In genomic region chr11:131409307-131409706, GRCh38 we compare ENCODE assay signal across 28 cellular contexts. TPM values are rescaled to one million over a fixed set of nuclear protein-coding genes. Genes with fewer than 3 reads are reported as not detected.
A peak's percentile ranks its signal among the peaks of the same experiment; 100 is the strongest.
DNase-seq lines count a peak whose midpoint lies in the region; ATAC-seq lines count a peak whose summit lies in the region.
"Had no signal": no experiment of that assay in that cellular context is flagged by ENCODE, and none has a peak within 500 bp of the region (broad histone marks: within the 10 kb centered on the region; RNA-seq: fewer than 3 reads in every experiment).

No MANE protein-coding gene starts in this region.

- H3K4me3 Mint-ChIP-seq in stimulated activated effector memory CD8-positive, alpha-beta T cell treated with anti-CD3 and anti-CD28 coated beads, Interleukin-12 subunit alpha, Interleukin-12 subunit beta, amount 100 ng/mL, for 72 hours = no peak overlapping the region
- H3K4me3 Mint-ChIP-seq: CD14-positive monocyte; CD8-positive, alpha-beta memory T cell had no signal

- no peak overlapping the region for H3K27ac Mint-ChIP-seq in stimulated activated effector memory CD8-positive, alpha-beta T cell treated with anti-CD3 and anti-CD28 coated beads, Interleukin-12 subunit alpha, Interleukin-12 subunit beta, amount 100 ng/mL, for 72 hours
- H3K27ac Mint-ChIP-seq: CD8-positive, alpha-beta memory T cell had no signal

- no peaks in the 10 kb centered on the region for H3K36me3 Mint-ChIP-seq in stimulated activated effector memory CD8-positive, alpha-beta T cell treated with anti-CD3 and anti-CD28 coated beads, Interleukin-12 subunit alpha, Interleukin-12 subunit beta, amount 100 ng/mL, for 72 hours
- H3K36me3 Mint-ChIP-seq: CD14-positive monocyte; CD8-positive, alpha-beta memory T cell had no signal

- H3K9me3 Mint-ChIP-seq in stimulated activated effector memory CD8-positive, alpha-beta T cell treated with anti-CD3 and anti-CD28 coated beads, Interleukin-12 subunit alpha, Interleukin-12 subunit beta, amount 100 ng/mL, for 72 hours = peaks cover 12% of the 10 kb centered on the region

- DNase-seq in NCI-H82 (lab: John Stamatoyannopoulos, UW) = peak; percentile 42
- no peak for DNase-seq in NCI-H82 treated with DMSO at 0.1 percent for 48 hours (lab: John Stamatoyannopoulos, UW; ENCODE audit: unreplicated experiment)
- no peak for DNase-seq in stimulated activated effector memory CD8-positive, alpha-beta T cell treated with anti-CD3 and anti-CD28 coated beads, Interleukin-12 subunit alpha, Interleukin-12 subunit beta, amount 100 ng/mL, for 72 hours (ENCODE audit: low spot score in 2 of 2)
- no peak for DNase-seq in mesenteric fat pad (ENCODE audit: low spot score)
- DNase-seq in SW 1271 (lab: John Stamatoyannopoulos, UW) = no peak
- DNase-seq in AML-193 (lab: John Stamatoyannopoulos, UW) = no peak
- DNase-seq: BE2C; CD8-positive, alpha-beta memory T cell; DMS 273 treated with DMSO at 0.1 percent for 48 hours; DMS79; EL; GF-D8; Karpas-422; NCI-H1105; NCI-H1436 treated with DMSO at 0.1 percent for 48 hours; NCI-H187 treated with DMSO at 0.1 percent for 48 hours; NCI-H2171 treated with DMSO at 0.1 percent for 48 hours; NCI-H345; NCI-H510A treated with DMSO at 0.1 percent for 48 hours; NK-92 treated with Interleukin-12 subunit alpha and Interleukin-12 subunit beta, amount 100 ng/mL, for 24 hours; PC-3; SJCRH30 had no signal

- no peaks in the 10 kb centered on the region for H3K27me3 ChIP-seq in layer of hippocampus (ENCODE audit: control insufficient read depth, insufficient read depth, low read length)
- H3K27me3 ChIP-seq: BE2C, SJCRH30 had no signal

- H3K27ac ChIP-seq in cingulate gyrus (ENCODE audit: low read depth, low read length) (peak overlapping the region; percentile 57), layer of hippocampus (ENCODE audit: low read depth, low read length) (peak overlapping the region; percentile 23)
- H3K27ac ChIP-seq: 22Rv1, SJCRH30 had no signal

- H3K4me1 Mint-ChIP-seq in stimulated activated effector memory CD8-positive, alpha-beta T cell treated with anti-CD3 and anti-CD28 coated beads, Interleukin-12 subunit alpha, Interleukin-12 subunit beta, amount 100 ng/mL, for 72 hours = no peaks in the 10 kb centered on the region
- H3K4me1 Mint-ChIP-seq: CD8-positive, alpha-beta memory T cell had no signal

- peak; percentile 16 for ATAC-seq in stimulated activated effector memory CD8-positive, alpha-beta T cell treated with anti-CD3 and anti-CD28 coated beads, Interleukin-12 subunit alpha, Interleukin-12 subunit beta, amount 100 ng/mL, for 72 hours
- ATAC-seq: HCT116, PC-3 had no signal

RNA-seq across cellular contexts. Expression of gene NTM, which starts 38.9 kb away (rescaled TPM):
- 2.9 TPM for total RNA-seq in mesenteric fat pad
- total RNA-seq: CD8-positive, alpha-beta memory T cell; HT-29; PC-3; SJCRH30 had no signal
